ENCODE assay signal across 1 cellular context in genomic region chr20:44910690-44911262, GRCh38.
TF ChIP-seq lines count a peak whose summit lies in the region.

No MANE protein-coding gene starts in this region.

TF ChIP-seq in K562, 482 proteins besides CTCF, POLR2A, EP300 and RAD21:
- TF ChIP-seq, protein P1, sequence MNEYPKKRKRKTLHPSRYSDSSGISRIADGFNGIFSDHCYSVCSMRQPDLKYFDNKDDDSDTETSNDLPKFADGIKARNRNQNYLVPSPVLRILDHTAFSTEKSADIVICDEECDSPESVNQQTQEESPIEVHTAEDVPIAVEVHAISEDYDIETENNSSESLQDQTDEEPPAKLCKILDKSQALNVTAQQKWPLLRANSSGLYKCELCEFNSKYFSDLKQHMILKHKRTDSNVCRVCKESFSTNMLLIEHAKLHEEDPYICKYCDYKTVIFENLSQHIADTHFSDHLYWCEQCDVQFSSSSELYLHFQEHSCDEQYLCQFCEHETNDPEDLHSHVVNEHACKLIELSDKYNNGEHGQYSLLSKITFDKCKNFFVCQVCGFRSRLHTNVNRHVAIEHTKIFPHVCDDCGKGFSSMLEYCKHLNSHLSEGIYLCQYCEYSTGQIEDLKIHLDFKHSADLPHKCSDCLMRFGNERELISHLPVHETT (CRISPR knock-in tag; conservative IDR thresholded peaks at IDR 0.05 in 1 of 2, IDR thresholded peaks at IDR 0.05 in 1 of 2) = peak in 1 of 2 experiments; percentile 16; a peak in 1 of 4 replicates
- TF ChIP-seq, protein P2, sequence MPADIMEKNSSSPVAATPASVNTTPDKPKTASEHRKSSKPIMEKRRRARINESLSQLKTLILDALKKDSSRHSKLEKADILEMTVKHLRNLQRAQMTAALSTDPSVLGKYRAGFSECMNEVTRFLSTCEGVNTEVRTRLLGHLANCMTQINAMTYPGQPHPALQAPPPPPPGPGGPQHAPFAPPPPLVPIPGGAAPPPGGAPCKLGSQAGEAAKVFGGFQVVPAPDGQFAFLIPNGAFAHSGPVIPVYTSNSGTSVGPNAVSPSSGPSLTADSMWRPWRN (IDR thresholded peaks at IDR 0.05; ENCODE audit: low read depth) = no peak
- TF ChIP-seq, protein P3, sequence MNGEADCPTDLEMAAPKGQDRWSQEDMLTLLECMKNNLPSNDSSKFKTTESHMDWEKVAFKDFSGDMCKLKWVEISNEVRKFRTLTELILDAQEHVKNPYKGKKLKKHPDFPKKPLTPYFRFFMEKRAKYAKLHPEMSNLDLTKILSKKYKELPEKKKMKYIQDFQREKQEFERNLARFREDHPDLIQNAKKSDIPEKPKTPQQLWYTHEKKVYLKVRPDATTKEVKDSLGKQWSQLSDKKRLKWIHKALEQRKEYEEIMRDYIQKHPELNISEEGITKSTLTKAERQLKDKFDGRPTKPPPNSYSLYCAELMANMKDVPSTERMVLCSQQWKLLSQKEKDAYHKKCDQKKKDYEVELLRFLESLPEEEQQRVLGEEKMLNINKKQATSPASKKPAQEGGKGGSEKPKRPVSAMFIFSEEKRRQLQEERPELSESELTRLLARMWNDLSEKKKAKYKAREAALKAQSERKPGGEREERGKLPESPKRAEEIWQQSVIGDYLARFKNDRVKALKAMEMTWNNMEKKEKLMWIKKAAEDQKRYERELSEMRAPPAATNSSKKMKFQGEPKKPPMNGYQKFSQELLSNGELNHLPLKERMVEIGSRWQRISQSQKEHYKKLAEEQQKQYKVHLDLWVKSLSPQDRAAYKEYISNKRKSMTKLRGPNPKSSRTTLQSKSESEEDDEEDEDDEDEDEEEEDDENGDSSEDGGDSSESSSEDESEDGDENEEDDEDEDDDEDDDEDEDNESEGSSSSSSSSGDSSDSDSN (IDR thresholded peaks at IDR 0.05; ENCODE audit: borderline replicate concordance in 1 of 2, low read depth in 2 of 2, low read length in 2 of 2) = no peak
- TF ChIP-seq HNRNPLL (IDR thresholded peaks at IDR 0.05; ENCODE audit: low read depth, low read length, poor library complexity, severe bottlenecking) (peak; percentile 34), MYC (IDR thresholded peaks at IDR 0.05; ENCODE audit: low read depth, low read length) (0 out of 2 replicates have a peak, but pooled peaks have one; percentile 2), MYC (CRISPR knock-in tag; IDR thresholded peaks at IDR 0.05; ENCODE audit: borderline replicate concordance, low read depth) (no peak), ZFP36 (IDR thresholded peaks at IDR 0.05; ENCODE audit: low read depth, low read length, partially characterized antibody) (peak; percentile 8), ZNF316 (IDR thresholded peaks at IDR 0.05) (peak; percentile 35), C11orf30 (IDR thresholded peaks at IDR 0.05; ENCODE audit: low read depth) (0 out of 2 replicates have a peak, but pooled peaks have one; percentile 7), ZNF830 (CRISPR knock-in tag; IDR thresholded peaks at IDR 0.05) (no peak), RBFOX2 (IDR thresholded peaks at IDR 0.05; ENCODE audit: low read depth, low read length) (peak; percentile 23), ZFX (CRISPR knock-in tag; IDR thresholded peaks at IDR 0.05) (peak; percentile 49; the same call in 1 of the 2 replicates), ZNF12 (CRISPR knock-in tag; IDR thresholded peaks at IDR 0.05) (0 out of 2 replicates have a peak, but pooled peaks have one; percentile 38), ZNF224 (CRISPR knock-in tag; IDR thresholded peaks at IDR 0.05) (no peak), ADNP (tag; IDR thresholded peaks at IDR 0.05) (peak; percentile 76; the same call in 1 of the 2 replicates), ZC3H11A (IDR thresholded peaks at IDR 0.05; ENCODE audit: low read depth, low read length) (peak; percentile 62; the same call in 1 of the 2 replicates)
- TF ChIP-seq, protein P4, sequence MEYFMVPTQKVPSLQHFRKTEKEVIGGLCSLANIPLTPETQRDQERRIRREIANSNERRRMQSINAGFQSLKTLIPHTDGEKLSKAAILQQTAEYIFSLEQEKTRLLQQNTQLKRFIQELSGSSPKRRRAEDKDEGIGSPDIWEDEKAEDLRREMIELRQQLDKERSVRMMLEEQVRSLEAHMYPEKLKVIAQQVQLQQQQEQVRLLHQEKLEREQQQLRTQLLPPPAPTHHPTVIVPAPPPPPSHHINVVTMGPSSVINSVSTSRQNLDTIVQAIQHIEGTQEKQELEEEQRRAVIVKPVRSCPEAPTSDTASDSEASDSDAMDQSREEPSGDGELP (CRISPR knock-in tag; IDR thresholded peaks at IDR 0.05; ENCODE audit: borderline replicate concordance) = no peak
